19 cellular contexts compared by ENCODE assay signal in genomic region chr20:47406849-47407682, GRCh38. TPM values are rescaled to one million over a fixed set of nuclear protein-coding genes. Genes with fewer than 3 reads are reported as not detected.
DNase-seq lines count a peak whose midpoint lies in the region; ATAC-seq and TF ChIP-seq lines count a peak whose summit lies in the region.
"Had no signal": no experiment of that assay in that cellular context is flagged by ENCODE, and none has a peak within 500 bp of the region (broad histone marks: within the 10 kb centered on the region; RNA-seq: fewer than 3 reads in every experiment).

No MANE protein-coding gene starts in this region.

- H3K9me3 Mint-ChIP-seq in HFFc6: no peaks in the 10 kb centered on the region
- H3K9me3 Mint-ChIP-seq in activated B cell treated with CpG ODN at 0.5 μM for 24 hours: no peaks in the 10 kb centered on the region
- H3K9me3 Mint-ChIP-seq in stimulated activated memory B cell treated with anti-CD40 and anti-IgM and Interleukin-4, amounts not matched to agents 10 μg/mL and 1 μg/mL and 100 μg/mL, for 72 hours: no peaks in the 10 kb centered on the region
- H3K9me3 Mint-ChIP-seq in stimulated activated effector memory CD8-positive, alpha-beta T cell treated with anti-CD3 and anti-CD28 coated beads, Interleukin-12 subunit alpha, Interleukin-12 subunit beta, amount 100 ng/mL, for 72 hours: no peaks in the 10 kb centered on the region

- peaks cover 0 to 18% (median 0%) of the 10 kb centered on the region in 3 donors for H3K4me1 ChIP-seq in gastroesophageal sphincter

- peaks cover 3% of the 10 kb centered on the region; the same call in 1 of the 2 replicates for H3K27me3 Mint-ChIP-seq in HFFc6 (ENCODE audit: insufficient read depth)
- H3K27me3 Mint-ChIP-seq in activated B cell treated with CpG ODN at 0.5 μM for 24 hours: no peaks in the 10 kb centered on the region
- no peaks in the 10 kb centered on the region for H3K27me3 Mint-ChIP-seq in stimulated activated memory B cell treated with anti-CD40 and anti-IgM and Interleukin-4, amounts not matched to agents 10 μg/mL and 1 μg/mL and 100 μg/mL, for 72 hours

- no peak for TF ChIP-seq EP300 in gastroesophageal sphincter (IDR thresholded peaks at IDR 0.05)

- H3K4me1 Mint-ChIP-seq in HFFc6 (ENCODE audit: low read depth) (peaks cover 16% of the 10 kb centered on the region), activated B cell treated with CpG ODN at 0.5 μM for 24 hours (peaks cover 59% of the 10 kb centered on the region)
- H3K4me1 Mint-ChIP-seq in stimulated activated memory B cell treated with anti-CD40 and anti-IgM and Interleukin-4, amounts not matched to agents 10 μg/mL and 1 μg/mL and 100 μg/mL, for 72 hours: peaks cover 71% of the 10 kb centered on the region
- no peaks in the 10 kb centered on the region for H3K4me1 Mint-ChIP-seq in stimulated activated effector memory CD8-positive, alpha-beta T cell treated with anti-CD3 and anti-CD28 coated beads, Interleukin-12 subunit alpha, Interleukin-12 subunit beta, amount 100 ng/mL, for 72 hours

- no peak for TF ChIP-seq POLR2A in gastroesophageal sphincter (IDR thresholded peaks at IDR 0.05)

- WGBS in gastroesophageal sphincter (ENCODE audit: low coverage in 1 of 2), 2 donors: 90 to 92% methylated on average over 7 to 8 of the region's 8 CpGs

- no peak overlapping the region for H3K27ac Mint-ChIP-seq in HFFc6
- H3K27ac Mint-ChIP-seq in activated B cell treated with CpG ODN at 0.5 μM for 24 hours: peak overlapping the region; percentile 71
- peak overlapping the region; percentile 78 for H3K27ac Mint-ChIP-seq in stimulated activated memory B cell treated with anti-CD40 and anti-IgM and Interleukin-4, amounts not matched to agents 10 μg/mL and 1 μg/mL and 100 μg/mL, for 72 hours
- no peak overlapping the region for H3K27ac Mint-ChIP-seq in stimulated activated effector memory CD8-positive, alpha-beta T cell treated with anti-CD3 and anti-CD28 coated beads, Interleukin-12 subunit alpha, Interleukin-12 subunit beta, amount 100 ng/mL, for 72 hours

- POLR2A ChIA-PET in activated B cell treated with CpG ODN at 0.5 μM for 24 hours (lab: Charles Lee): interaction anchor here (0.5 to 10.5 kb wide), 9 partner anchors 11 to 98 kb away, joined by 3 to 174 read pairs (median 3); no protein-coding TSS in a partner anchor

- H3K36me3 ChIP-seq in gastroesophageal sphincter: no peaks in the 10 kb centered on the region

- no peaks in the 10 kb centered on the region for H3K9me3 ChIP-seq in gastroesophageal sphincter
- H3K9me3 ChIP-seq: SK-N-SH had no signal

- intact Hi-C loops in activated B cell treated with CpG ODN at 0.5 μM for 24 hours (cut with micrococcal nuclease): no loop called here

- CTCF ChIA-PET in activated B cell treated with CpG ODN at 0.5 μM for 24 hours (lab: Charles Lee): interaction anchor here (6.1 kb wide), 1 partner anchor 23 kb away, joined by 55 read pairs; no protein-coding TSS in a partner anchor

- no peaks in the 10 kb centered on the region for H3K36me3 Mint-ChIP-seq in HFFc6 (ENCODE audit: low read depth)
- H3K36me3 Mint-ChIP-seq in activated B cell treated with CpG ODN at 0.5 μM for 24 hours (ENCODE audit: low read depth): peaks cover 24% of the 10 kb centered on the region
- peaks cover 42% of the 10 kb centered on the region for H3K36me3 Mint-ChIP-seq in stimulated activated memory B cell treated with anti-CD40 and anti-IgM and Interleukin-4, amounts not matched to agents 10 μg/mL and 1 μg/mL and 100 μg/mL, for 72 hours
- no peaks in the 10 kb centered on the region for H3K36me3 Mint-ChIP-seq in stimulated activated effector memory CD8-positive, alpha-beta T cell treated with anti-CD3 and anti-CD28 coated beads, Interleukin-12 subunit alpha, Interleukin-12 subunit beta, amount 100 ng/mL, for 72 hours

- ATAC-seq in activated B cell treated with CpG ODN at 0.5 μM for 24 hours (ENCODE audit: low read depth): no peak
- no peak for ATAC-seq in stimulated activated memory B cell treated with anti-CD40 and anti-IgM and Interleukin-4, amounts not matched to agents 10 μg/mL and 1 μg/mL and 100 μg/mL, for 72 hours
- ATAC-seq in stimulated activated effector memory CD8-positive, alpha-beta T cell treated with anti-CD3 and anti-CD28 coated beads, Interleukin-12 subunit alpha, Interleukin-12 subunit beta, amount 100 ng/mL, for 72 hours: no peak
- ATAC-seq in gastroesophageal sphincter: no peak
- ATAC-seq: HCT116 had no signal

- TF ChIP-seq CTCF in HFFc6 (IDR thresholded peaks at IDR 0.05) (no peak), activated B cell treated with CpG ODN at 0.5 μM for 24 hours (IDR thresholded peaks at IDR 0.05) (no peak), fibroblast of the aortic adventitia (IDR thresholded peaks at IDR 0.05; ENCODE audit: insufficient read depth, low read length) (no peak), gastroesophageal sphincter (IDR thresholded peaks at IDR 0.05) (no peak)

- H3K27me3 ChIP-seq in gastroesophageal sphincter: no peaks in the 10 kb centered on the region

- no peak overlapping the region for H3K4me3 ChIP-seq in fibroblast of the aortic adventitia (ENCODE audit: low read depth, low read length)
- H3K4me3 ChIP-seq in gastroesophageal sphincter: no peak overlapping the region

- H3K4me3 Mint-ChIP-seq in HFFc6: no peak overlapping the region
- peak overlapping the region; percentile 24 for H3K4me3 Mint-ChIP-seq in activated B cell treated with CpG ODN at 0.5 μM for 24 hours
- H3K4me3 Mint-ChIP-seq in stimulated activated memory B cell treated with anti-CD40 and anti-IgM and Interleukin-4, amounts not matched to agents 10 μg/mL and 1 μg/mL and 100 μg/mL, for 72 hours: peak overlapping the region; percentile 64
- no peak overlapping the region for H3K4me3 Mint-ChIP-seq in stimulated activated effector memory CD8-positive, alpha-beta T cell treated with anti-CD3 and anti-CD28 coated beads, Interleukin-12 subunit alpha, Interleukin-12 subunit beta, amount 100 ng/mL, for 72 hours

- DNase-seq in HFFc6: peak; percentile 11
- DNase-seq in activated B cell treated with CpG ODN at 0.5 μM for 24 hours: no peak
- DNase-seq in fibroblast of the aortic adventitia (ENCODE audit: low read depth): peak; percentile 75
- DNase-seq in HK-2 (ENCODE audit: unreplicated experiment): no peak
- no peak for DNase-seq in stimulated activated effector memory CD8-positive, alpha-beta T cell treated with anti-CD3 and anti-CD28 coated beads, Interleukin-12 subunit alpha, Interleukin-12 subunit beta, amount 100 ng/mL, for 72 hours (ENCODE audit: low spot score in 2 of 2)
- no peak for DNase-seq in amniotic stem cell (lab: John Stamatoyannopoulos, UW)
- DNase-seq: C1 segment of cervical spinal cord, EL, KG1, NCI-H1092, NCI-H1694, NCI-H2107, NCI-H345, NCI-H526 treated with DMSO at 0.1 percent for 48 hours, Right ventricle myocardium superior, SK-N-SH had no signal

- H3K27ac ChIP-seq in gastroesophageal sphincter: no peak overlapping the region

RNA-seq across cellular contexts. Expression of gene ZMYND8, which starts 50.6 kb away (rescaled TPM):
- 10 to 100 TPM; 27.8 to 38.3 (median 34.8) TPM for total RNA-seq in HFFc6 (2021; fragmentation: NEBNext Ultra II Directional; extraction: Animal tissue kit (Norgen Biotek cat#: 25700))
- 42.6 and 44.7 TPM in 2 replicates for total RNA-seq in activated B cell treated with CpG ODN at 0.5 μM for 24 hours
- 14.2 and 24.0 TPM in 2 replicates for total RNA-seq in fibroblast of the aortic adventitia (ENCODE audit: low replicate concordance)
- total RNA-seq in gastroesophageal sphincter: 10 to 100 TPM; 32.2 to 78.9 (median 54.4) TPM

Comparison
In these comparisons a context has a peak if more than half of its experiments do, and no peak if none do; other contexts are left out.
1. DNase-seq: peak in HFFc6 (single experiment) and fibroblast of the aortic adventitia (single experiment); none in activated B cell treated with CpG ODN at 0.5 μM for 24 hours (single experiment), HK-2 (single experiment), stimulated activated effector memory CD8-positive, alpha-beta T cell treated with anti-CD3 and anti-CD28 coated beads, Interleukin-12 subunit alpha, Interleukin-12 subunit beta, amount 100 ng/mL, for 72 hours (0 of 2) and amniotic stem cell (single experiment).
2. H3K27ac Mint-ChIP-seq: peak in activated B cell treated with CpG ODN at 0.5 μM for 24 hours (single experiment) and stimulated activated memory B cell treated with anti-CD40 and anti-IgM and Interleukin-4, amounts not matched to agents 10 μg/mL and 1 μg/mL and 100 μg/mL, for 72 hours (single experiment); none in HFFc6 (single experiment) and stimulated activated effector memory CD8-positive, alpha-beta T cell treated with anti-CD3 and anti-CD28 coated beads, Interleukin-12 subunit alpha, Interleukin-12 subunit beta, amount 100 ng/mL, for 72 hours (single experiment).
3. H3K4me3 Mint-ChIP-seq: peak in activated B cell treated with CpG ODN at 0.5 μM for 24 hours (single experiment) and stimulated activated memory B cell treated with anti-CD40 and anti-IgM and Interleukin-4, amounts not matched to agents 10 μg/mL and 1 μg/mL and 100 μg/mL, for 72 hours (single experiment); none in HFFc6 (single experiment) and stimulated activated effector memory CD8-positive, alpha-beta T cell treated with anti-CD3 and anti-CD28 coated beads, Interleukin-12 subunit alpha, Interleukin-12 subunit beta, amount 100 ng/mL, for 72 hours (single experiment).